ENCODE assay signal across 27 cellular contexts in genomic region chr20:62821726-62822210, GRCh38.
"Had no signal": no experiment of that assay in that cellular context is flagged by ENCODE, and none has a peak within 500 bp of the region (broad histone marks: within the 10 kb centered on the region; RNA-seq: fewer than 3 reads in every experiment).

No MANE protein-coding gene starts in this region.

- H3K4me3 ChIP-seq: esophagus muscularis mucosa, gastrocnemius medialis, heart left ventricle had no signal

- H3K36me3 ChIP-seq: brain microvascular endothelial cell, esophagus muscularis mucosa, gastrocnemius medialis, heart left ventricle had no signal

- H3K4me1 ChIP-seq: foreskin keratinocyte had no signal

- DNase-seq: activated CD4-positive, alpha-beta memory T cell treated with anti-CD3 and anti-CD28 coated beads for 36 hours; activated CD4-positive, alpha-beta T cell treated with anti-CD3 and anti-CD28 coated beads for 36 hours; activated CD4-positive, alpha-beta T cell treated with anti-CD3 and anti-CD28 coated beads, Interleukin-2, amount 10 ng/mL, durations not matched to agents 24 days and 14 days; activated CD4-positive, CD25-positive, alpha-beta regulatory T cell; activated CD4-positive, CD25-positive, alpha-beta regulatory T cell treated with anti-CD3 and anti-CD28 coated beads, Interleukin-2, amount 50 U/mL, for 72 hours; activated CD8-positive, alpha-beta memory T cell treated with anti-CD3 and anti-CD28 coated beads, Interleukin-2, amount 10 ng/mL, durations not matched to agents 7 days and 5 days; activated CD8-positive, alpha-beta memory T cell treated with anti-CD3 and anti-CD28 coated beads, Interleukin-2, amount 50 U/mL, for 4 hours; activated CD8-positive, alpha-beta T cell treated with anti-CD3 and anti-CD28 coated beads, Interleukin-2, amount 10 ng/mL, durations not matched to agents 7 days and 5 days; activated effector memory CD4-positive, alpha-beta T cell treated with anti-CD3 and anti-CD28 coated beads, Interleukin-2, amount 50 U/mL, for 16 hours; activated naive CD4-positive, alpha-beta T cell treated with anti-CD3 and anti-CD28 coated beads, Interleukin-2, amount 10 ng/mL, durations not matched to agents 7 days and 5 days; activated T-cell treated with anti-CD3 and anti-CD28 coated beads, Interleukin-2, amount 50 U/mL, for 1 hour; activated T-cell treated with anti-CD3 and anti-CD28 coated beads, Interleukin-2, amount 50 U/mL, for 48 hours; amniotic stem cell; anterior cingulate cortex; brain microvascular endothelial cell; caudate nucleus; cortex of kidney; dermis blood vessel endothelial cell; effector CD4-positive, alpha-beta T cell; effector memory CD8-positive, alpha-beta T cell; erythroblast; foreskin keratinocyte; gastrocnemius medialis; glutamatergic neuron; heart left ventricle; T-helper 2 cell had no signal

- H3K9me3 ChIP-seq: esophagus muscularis mucosa, gastrocnemius medialis, heart left ventricle had no signal

- H3K27ac ChIP-seq: brain microvascular endothelial cell, esophagus muscularis mucosa, foreskin keratinocyte, gastrocnemius medialis, heart left ventricle had no signal
